8 cellular contexts compared by ENCODE assay signal in the genomic region with DNA sequence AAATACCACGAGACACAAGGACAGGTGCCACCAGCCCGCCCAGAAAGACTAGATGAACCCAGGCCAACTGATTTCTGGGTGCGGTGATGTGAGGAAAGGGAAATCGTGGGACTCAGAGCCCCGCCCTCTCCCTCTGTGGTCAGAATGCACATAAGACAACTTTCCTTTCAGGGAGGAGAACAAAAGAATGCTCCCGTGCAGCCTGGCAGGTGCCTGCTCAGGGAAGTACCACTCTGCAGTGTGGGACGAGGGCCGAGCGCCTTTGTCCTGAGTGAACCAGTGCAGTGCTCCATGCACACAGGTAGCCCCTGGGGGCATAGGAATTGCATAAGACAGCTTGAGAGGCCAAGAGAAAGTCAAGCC.
DNase-seq lines count a peak whose midpoint lies in the region; ATAC-seq, FAIRE-seq and TF ChIP-seq lines count a peak whose summit lies in the region.

No MANE protein-coding gene starts in this region.

- H3K4me3 ChIP-seq in GM12865 (ENCODE audit: low read depth, low read length) (no peak overlapping the region), neural progenitor cell (peak overlapping the region; percentile 29), osteoblast (ENCODE audit: insufficient read depth, low read length) (no peak overlapping the region)

- H2AFZ ChIP-seq in neural progenitor cell (replicated peaks) (no peak overlapping the region), osteoblast (ENCODE audit: low read length) (no peak overlapping the region)

- H3K4me1 ChIP-seq in neural progenitor cell = peaks cover 33% of the 10 kb centered on the region
- H3K4me1 ChIP-seq in osteoblast (ENCODE audit: insufficient read depth, low read length) = peaks cover 7% of the 10 kb centered on the region

- peak overlapping the region; percentile 91 for H3K27ac Mint-ChIP-seq in neural progenitor cell

- H3K9me3 ChIP-seq in neural progenitor cell (ENCODE audit: low read depth) (no peaks in the 10 kb centered on the region), osteoblast (ENCODE audit: low read depth, low read length) (no peaks in the 10 kb centered on the region)

- no peaks in the 10 kb centered on the region for H3K79me2 ChIP-seq in neural progenitor cell (ENCODE audit: low read depth)
- H3K79me2 ChIP-seq in osteoblast (ENCODE audit: insufficient read depth, low read length) = no peaks in the 10 kb centered on the region

- H3F3A ChIP-seq in neural progenitor cell (ENCODE audit: low read depth) = peaks cover 26% of the 10 kb centered on the region

- peaks cover 10% of the 10 kb centered on the region for H3K9me3 Mint-ChIP-seq in neural progenitor cell

- peaks cover 16% of the 10 kb centered on the region for H3K4me1 Mint-ChIP-seq in neural progenitor cell

- TF ChIP-seq CTCF in GM12865 (IDR thresholded peaks at IDR 0.05; ENCODE audit: insufficient read depth, low read depth, low read length, missing control alignments) = no peak
- TF ChIP-seq CTCF in neural progenitor cell (IDR thresholded peaks at IDR 0.05) = no peak
- no peak for TF ChIP-seq CTCF in osteoblast (IDR thresholded peaks at IDR 0.05; ENCODE audit: extremely low read depth, low read depth, low read length)

- H3K36me3 Mint-ChIP-seq in neural progenitor cell = no peaks in the 10 kb centered on the region

- H4K20me1 ChIP-seq in neural progenitor cell (ENCODE audit: low read depth) = no peaks in the 10 kb centered on the region
- no peaks in the 10 kb centered on the region for H4K20me1 ChIP-seq in osteoblast (ENCODE audit: insufficient read depth, low read length)

- peak; percentile 35 for DNase-seq in GM12865 (ENCODE audit: low read depth)
- peak; percentile 65 for DNase-seq in NCI-H146 (lab: John Stamatoyannopoulos, UW)
- DNase-seq in activated effector memory CD4-positive, alpha-beta T cell treated with anti-CD3 and anti-CD28 coated beads, Interleukin-2, amount 50 U/mL, for 16 hours = peak; percentile 81
- DNase-seq in neural progenitor cell (ENCODE audit: low spot score) = peak; percentile 67
- no peak for DNase-seq in osteoblast (ENCODE audit: insufficient read length, low spot score, missing footprints)
- DNase-seq in frontal cortex (ENCODE audit: low spot score in 2 of 2) = no peak
- DNase-seq in Kasumi-1 (lab: John Stamatoyannopoulos, UW) = no peak

- H3K27me3 ChIP-seq in neural progenitor cell (no peaks in the 10 kb centered on the region), osteoblast (ENCODE audit: insufficient read depth, low read length) (no peaks in the 10 kb centered on the region)

- H3K27me3 Mint-ChIP-seq in neural progenitor cell (ENCODE audit: insufficient read depth, low read depth) = no peaks in the 10 kb centered on the region

- H3K27ac ChIP-seq in neural progenitor cell (peak overlapping the region; percentile 85), osteoblast (ENCODE audit: low read depth, low read length) (no peak overlapping the region)

- peak overlapping the region; percentile 9 for H3K4me3 Mint-ChIP-seq in neural progenitor cell

- no peak for FAIRE-seq in frontal cortex (lab: Jason Lieb, UNC)

- no peak overlapping the region for H3K9ac ChIP-seq in neural progenitor cell

- no peaks in the 10 kb centered on the region for H3K36me3 ChIP-seq in neural progenitor cell
- H3K36me3 ChIP-seq in osteoblast (ENCODE audit: insufficient read depth, low read length) = no peaks in the 10 kb centered on the region

- no peak for ATAC-seq in HG03354 (IDR thresholded peaks at IDR 0.05; ENCODE audit: poor library complexity, severe bottlenecking, unreplicated experiment)

- H3K4me2 ChIP-seq in neural progenitor cell = peak overlapping the region; percentile 75
- no peak overlapping the region for H3K4me2 ChIP-seq in osteoblast (ENCODE audit: insufficient read depth, low read length)

Comparison
In these comparisons a context has a peak if more than half of its experiments do, and no peak if none do; other contexts are left out.
1. DNase-seq: peak in GM12865 (single experiment), NCI-H146 (single experiment), activated effector memory CD4-positive, alpha-beta T cell treated with anti-CD3 and anti-CD28 coated beads, Interleukin-2, amount 50 U/mL, for 16 hours (single experiment) and neural progenitor cell (single experiment); none in osteoblast (single experiment), frontal cortex (0 of 2) and Kasumi-1 (0 of 2).